In genomic region chr9:35816708-35817107, GRCh38 we compare ENCODE assay signal across 13 cellular contexts. TPM values are rescaled to one million over a fixed set of nuclear protein-coding genes. Genes with fewer than 3 reads are reported as not detected.
DNase-seq lines count a peak whose midpoint lies in the region; ATAC-seq and TF ChIP-seq lines count a peak whose summit lies in the region.
"Had no signal": no experiment of that assay in that cellular context is flagged by ENCODE, and none has a peak within 500 bp of the region (broad histone marks: within the 10 kb centered on the region; RNA-seq: fewer than 3 reads in every experiment).

No MANE protein-coding gene starts in this region.

- H3K4me1 ChIP-seq in Karpas-422 (ENCODE audit: low read length), result peaks cover 28% of the 10 kb centered on the region

- in situ Hi-C loops in ACHN (cut with HindIII; ENCODE audit: low pct_ligation_motif_present, low pct_unique_long_range_greater_than_20kb, low sequenced_read_pairs), result no loop called here

- no peaks in the 10 kb centered on the region for H3K36me3 ChIP-seq in Karpas-422 (ENCODE audit: insufficient read depth, low read length)
- H3K36me3 ChIP-seq: tibial nerve had no signal

- H3K27ac ChIP-seq in Karpas-422 (ENCODE audit: low read length), result no peak overlapping the region
- H3K27ac ChIP-seq: tibial nerve had no signal

- H3K4me3 Mint-ChIP-seq in activated CD4-positive, alpha-beta memory T cell treated with anti-CD3 and anti-CD28 coated beads, Interleukin-2, amount 10 ng/mL, durations not matched to agents 7 days and 5 days, result no peak overlapping the region

- peaks cover 8% of the 10 kb centered on the region for H3K79me2 ChIP-seq in Karpas-422 (ENCODE audit: low read length)

- peaks cover 36% of the 10 kb centered on the region for H3K4me1 Mint-ChIP-seq in activated CD4-positive, alpha-beta memory T cell treated with anti-CD3 and anti-CD28 coated beads, Interleukin-2, amount 10 ng/mL, durations not matched to agents 7 days and 5 days

- H3K4me3 ChIP-seq in fibroblast of mammary gland (ENCODE audit: control insufficient read depth, low read depth, low read length) (no peak overlapping the region), Karpas-422 (ENCODE audit: low read length) (no peak overlapping the region)
- H3K4me3 ChIP-seq: tibial nerve had no signal

- no peak overlapping the region for H3K27ac Mint-ChIP-seq in activated CD4-positive, alpha-beta memory T cell treated with anti-CD3 and anti-CD28 coated beads, Interleukin-2, amount 10 ng/mL, durations not matched to agents 7 days and 5 days
- H3K27ac Mint-ChIP-seq: CD14-positive monocyte had no signal

- peaks cover 4% of the 10 kb centered on the region for H3K27me3 Mint-ChIP-seq in activated CD4-positive, alpha-beta memory T cell treated with anti-CD3 and anti-CD28 coated beads, Interleukin-2, amount 10 ng/mL, durations not matched to agents 7 days and 5 days

- peaks cover 7% of the 10 kb centered on the region for H3K36me3 Mint-ChIP-seq in activated CD4-positive, alpha-beta memory T cell treated with anti-CD3 and anti-CD28 coated beads, Interleukin-2, amount 10 ng/mL, durations not matched to agents 7 days and 5 days (ENCODE audit: low read depth)
- H3K36me3 Mint-ChIP-seq: CD14-positive monocyte had no signal

- H3K27me3 ChIP-seq in Karpas-422 (ENCODE audit: low read length), result no peaks in the 10 kb centered on the region
- H3K27me3 ChIP-seq: tibial nerve had no signal

- H4K20me1 ChIP-seq in Karpas-422 (ENCODE audit: insufficient read depth, low read depth, low read length), result no peaks in the 10 kb centered on the region

- no peaks in the 10 kb centered on the region for H3K9me3 Mint-ChIP-seq in activated CD4-positive, alpha-beta memory T cell treated with anti-CD3 and anti-CD28 coated beads, Interleukin-2, amount 10 ng/mL, durations not matched to agents 7 days and 5 days
- H3K9me3 Mint-ChIP-seq: CD14-positive monocyte had no signal

- CTCF ChIA-PET in activated CD4-positive, alpha-beta memory T cell treated with anti-CD3 and anti-CD28 coated beads, Interleukin-2, amount 10 ng/mL, durations not matched to agents 7 days and 5 days (lab: Charles Lee), result no interaction called here

- H3K9ac ChIP-seq in Karpas-422 (ENCODE audit: low read length), result no peak overlapping the region

- DNase-seq in ACHN (peak; percentile 16), ELR (ENCODE audit: low read depth) (peak; percentile 52), NCI-H82 treated with DMSO at 0.1 percent for 48 hours (lab: John Stamatoyannopoulos, UW; ENCODE audit: unreplicated experiment) (peak; percentile 31), fibroblast of mammary gland (ENCODE audit: low read depth) (no peak), Karpas-422 (no peak)
- no peak for DNase-seq in stimulated activated CD4-positive, alpha-beta T cell treated with anti-CD3 and anti-CD28 coated beads, Interleukin-4, amount 100 ng/mL, for 4 hours
- no peak for DNase-seq in activated CD4-positive, alpha-beta memory T cell treated with anti-CD3 and anti-CD28 coated beads, Interleukin-2, amount 10 ng/mL, durations not matched to agents 7 days and 5 days
- DNase-seq: anterior cingulate cortex, T-helper 2 cell had no signal

- POLR2A ChIA-PET in activated CD4-positive, alpha-beta memory T cell treated with anti-CD3 and anti-CD28 coated beads, Interleukin-2, amount 10 ng/mL, durations not matched to agents 7 days and 5 days (lab: Charles Lee), result no interaction called here

- peak; percentile 6 for TF ChIP-seq CTCF in fibroblast of mammary gland (conservative IDR thresholded peaks at IDR 0.05; ENCODE audit: control insufficient read depth, insufficient read depth, low read depth, low read length)

- no peaks in the 10 kb centered on the region for H3K9me2 ChIP-seq in Karpas-422 (replicated peaks; ENCODE audit: insufficient read depth, low read length)

- H3K4me2 ChIP-seq in Karpas-422 (ENCODE audit: low read depth, low read length, poor library complexity, severe bottlenecking), result no peak overlapping the region

- no peak overlapping the region for H2AFZ ChIP-seq in Karpas-422 (ENCODE audit: low read length)

- no peaks in the 10 kb centered on the region for H3K9me3 ChIP-seq in Karpas-422 (ENCODE audit: low read length)
- H3K9me3 ChIP-seq: tibial nerve had no signal

- no peak for ATAC-seq in GM21825 (IDR thresholded peaks at IDR 0.05; ENCODE audit: unreplicated experiment)

RNA-seq across cellular contexts. Expression of gene HINT2, which starts 1.9 kb away (rescaled TPM):
- total RNA-seq in activated CD4-positive, alpha-beta memory T cell treated with anti-CD3 and anti-CD28 coated beads, Interleukin-2, amount 10 ng/mL, durations not matched to agents 7 days and 5 days, result 10 to 100 TPM; 77.8 to 79.2 TPM
- total RNA-seq in Karpas-422 (2014; rRNA removed; shearing (Covaris generic); ENCODE audit: low replicate concordance), result 84.0 and 146 TPM in 2 replicates

RNA-seq across cellular contexts. Expression of gene SPAG8, which starts 4.6 kb away (rescaled TPM):
- 1 to 10 TPM; 2.0 to 2.2 TPM for total RNA-seq in activated CD4-positive, alpha-beta memory T cell treated with anti-CD3 and anti-CD28 coated beads, Interleukin-2, amount 10 ng/mL, durations not matched to agents 7 days and 5 days
- 0.07 and 0.90 TPM in 2 replicates for total RNA-seq in Karpas-422 (2014; rRNA removed; shearing (Covaris generic); ENCODE audit: low replicate concordance)

RNA-seq across cellular contexts. Expression of gene FAM221B, which starts 11.8 kb away (rescaled TPM):
- total RNA-seq in activated CD4-positive, alpha-beta memory T cell treated with anti-CD3 and anti-CD28 coated beads, Interleukin-2, amount 10 ng/mL, durations not matched to agents 7 days and 5 days, result not detected
- not detected in 2 replicates for total RNA-seq in Karpas-422 (2014; rRNA removed; shearing (Covaris generic); ENCODE audit: low replicate concordance)
- total RNA-seq: renal cortical epithelial cell, tibial nerve had no signal

RNA-seq across cellular contexts. Expression of gene TMEM8B, which starts 12.3 kb away (rescaled TPM):
- 1 to 10 TPM; 3.1 to 3.2 TPM for total RNA-seq in activated CD4-positive, alpha-beta memory T cell treated with anti-CD3 and anti-CD28 coated beads, Interleukin-2, amount 10 ng/mL, durations not matched to agents 7 days and 5 days
- 2.9 and 3.0 TPM in 2 replicates for total RNA-seq in Karpas-422 (2014; rRNA removed; shearing (Covaris generic); ENCODE audit: low replicate concordance)

RNA-seq across cellular contexts. Expression of gene NPR2, which starts 25.3 kb away (rescaled TPM):
- 1 to 10 TPM; 7.7 to 8.5 TPM for total RNA-seq in activated CD4-positive, alpha-beta memory T cell treated with anti-CD3 and anti-CD28 coated beads, Interleukin-2, amount 10 ng/mL, durations not matched to agents 7 days and 5 days
- 8.5 and 18.0 TPM in 2 replicates for total RNA-seq in Karpas-422 (2014; rRNA removed; shearing (Covaris generic); ENCODE audit: low replicate concordance)

Comparison
In these comparisons a context has a peak if more than half of its experiments do, and no peak if none do; other contexts are left out.
1. DNase-seq: peak in ACHN (single experiment), ELR (single experiment) and NCI-H82 treated with DMSO at 0.1 percent for 48 hours (single experiment); none in fibroblast of mammary gland (single experiment), stimulated activated CD4-positive, alpha-beta T cell treated with anti-CD3 and anti-CD28 coated beads, Interleukin-4, amount 100 ng/mL, for 4 hours (0 of 2), activated CD4-positive, alpha-beta memory T cell treated with anti-CD3 and anti-CD28 coated beads, Interleukin-2, amount 10 ng/mL, durations not matched to agents 7 days and 5 days (single experiment) and Karpas-422 (single experiment).